Comparison of ENCODE assay signal across 6 cellular contexts in genomic region chr1:1374068-1374860, GRCh38. TPM values are rescaled to one million over a fixed set of nuclear protein-coding genes. Genes with fewer than 3 reads are reported as not detected.
DNase-seq lines count a peak whose midpoint lies in the region; ATAC-seq, FAIRE-seq and TF ChIP-seq lines count a peak whose summit lies in the region.

No MANE protein-coding gene starts in this region.

- no peak for TF ChIP-seq POLR2A in HepG2 (IDR thresholded peaks at IDR 0.05; ENCODE audit: insufficient read depth in 1 of 2, low read depth in 2 of 2, low read length in 2 of 2)

- peak overlapping the region; percentile 91 for H3K4me3 Mint-ChIP-seq in HFFc6

- H3K27ac ChIP-seq in WERI-Rb-1: peak overlapping the region; percentile 92
- H3K27ac ChIP-seq in HepG2 (ENCODE audit: extremely low read length, insufficient read depth, low read length): peak overlapping the region; percentile 79

- TF ChIP-seq CTCF in HFFc6 (IDR thresholded peaks at IDR 0.05): no peak
- TF ChIP-seq CTCF in WERI-Rb-1 (IDR thresholded peaks at IDR 0.05; ENCODE audit: low read depth, low read length): no peak
- no peak for TF ChIP-seq CTCF in HepG2 (CRISPR knock-in tag; IDR thresholded peaks at IDR 0.05)

- TF ChIP-seq RAD21 in HepG2 (CRISPR knock-in tag; IDR thresholded peaks at IDR 0.05): no peak

- H3K4me1 Mint-ChIP-seq in HFFc6 (ENCODE audit: low read depth): peaks cover 11% of the 10 kb centered on the region; the same call in 1 of the 2 replicates

- POLR2A ChIA-PET in HepG2 (lab: Yijun Ruan, JAX): interaction anchor here (0.6 to 3.1 kb wide), 6 partner anchors 12 to 199 kb away, joined by 3 to 35 read pairs (median 8); partner anchors contain the start of genes CCNL2 and MXRA8

- BruUV-seq in HepG2 (replicated peaks; lab: Mats Ljungman, UMichigan): TSS peak; percentile 77

- TF ChIP-seq EP300 in HepG2 (IDR thresholded peaks at IDR 0.05; ENCODE audit: low read depth in 2 of 2, low read length in 2 of 2): no peak
- TF ChIP-seq EP300 in HepG2 (CRISPR knock-in tag; IDR thresholded peaks at IDR 0.05; ENCODE audit: borderline replicate concordance): no peak

- no peaks in the 10 kb centered on the region for H4K20me1 ChIP-seq in HepG2 (ENCODE audit: insufficient read depth, low read length)

- no peak for DNase-seq in HFFc6
- no peak for DNase-seq in WERI-Rb-1
- no peak for DNase-seq in HepG2 (ENCODE audit: low spot score)
- DNase-seq in pons (ENCODE audit: low spot score): no peak
- no peak for DNase-seq in GM19238 (ENCODE audit: insufficient read length, low spot score)
- DNase-seq in activated CD4-positive, alpha-beta T cell treated with anti-CD3 and anti-CD28 coated beads, Interleukin-2, amount 50 U/mL, for 1 hour: no peak

- H3K27me3 Mint-ChIP-seq in HFFc6 (ENCODE audit: insufficient read depth): no peaks in the 10 kb centered on the region

- H3K36me3 Mint-ChIP-seq in HFFc6 (ENCODE audit: low read depth): no peaks in the 10 kb centered on the region

- no peaks in the 10 kb centered on the region for H3K9me3 Mint-ChIP-seq in HFFc6

- H3K79me2 ChIP-seq in HepG2 (ENCODE audit: insufficient read depth, low read length): peaks cover 19% of the 10 kb centered on the region

- in situ Hi-C loops in HepG2 (cut with HindIII; ENCODE audit: extremely low pct_ligation_motif_present, low pct_unique_long_range_greater_than_20kb): no loop called here

- H3K36me3 ChIP-seq in WERI-Rb-1 (peaks cover 39% of the 10 kb centered on the region), HepG2 (replicated peaks in 1 of 2; ENCODE audit: control insufficient read depth in 1 of 2, insufficient read depth in 2 of 2, low read length in 2 of 2) (peaks cover 0 to 3% of the 10 kb centered on the region in 2 experiments; a peak in 1 of 5 replicates)

- CTCF ChIA-PET in HepG2 (lab: Yijun Ruan, JAX; ENCODE audit: low intra/inter-chr PET ratio, low total read pairs): no interaction called here

- intact Hi-C loops in HepG2 (cut with micrococcal nuclease; ENCODE audit: unreplicated experiment): no loop called here

- H3K9ac ChIP-seq in HepG2 (ENCODE audit: insufficient read depth, low read depth, low read length): peak overlapping the region; percentile 98

- H3K9me3 ChIP-seq in WERI-Rb-1 (ENCODE audit: severe bottlenecking) (no peaks in the 10 kb centered on the region), HepG2 (ENCODE audit: low read length) (no peaks in the 10 kb centered on the region)

- H3K27me3 ChIP-seq in WERI-Rb-1 (ENCODE audit: insufficient read depth, low read depth, severe bottlenecking): no peaks in the 10 kb centered on the region
- no peaks in the 10 kb centered on the region; a peak in 1 of 5 replicates for H3K27me3 ChIP-seq in HepG2 (ENCODE audit: control insufficient read depth in 1 of 2, insufficient read depth in 2 of 2, low read length in 2 of 2)

- H3K4me1 ChIP-seq in HepG2 (ENCODE audit: insufficient read depth, low read length): peaks cover 37% of the 10 kb centered on the region

- no peak for ATAC-seq in HepG2

- no peak overlapping the region for H2AFZ ChIP-seq in HepG2 (ENCODE audit: low read length)

- WGBS in HepG2 (ENCODE audit: low lambda C conversion rate): 45% methylated on average over 22 of the region's 56 CpGs

- no peak for FAIRE-seq in HepG2 (lab: Jason Lieb, UNC)

- H3K4me3 ChIP-seq in WERI-Rb-1 (ENCODE audit: low read depth, low read length) (peak overlapping the region; percentile 93), HepG2 (replicated peaks in 1 of 3; ENCODE audit: insufficient read depth in 1 of 3, low read depth in 2 of 3, low read length in 3 of 3) (peak overlapping the region; percentile 75 to 99 (median 90))

- peak overlapping the region; percentile 91 for H3K4me2 ChIP-seq in HepG2 (ENCODE audit: low read depth, low read length)

- H3K27ac Mint-ChIP-seq in HFFc6: peak overlapping the region; percentile 51

RNA-seq across cellular contexts. Expression of gene AURKAIP1, which starts 0.7 kb away (rescaled TPM):
- 100 to 1,000 TPM; 178 to 206 (median 196) TPM for total RNA-seq in HFFc6 (2021; fragmentation: NEBNext Ultra II Directional; extraction: Animal tissue kit (Norgen Biotek cat#: 25700))
- total RNA-seq in HepG2 (2016; rRNA removed; fragmentation: Illumina TruSeq; extraction: Trizol): 161 and 175 TPM in 2 replicates
- total RNA-seq in HepG2 (2016; cell fraction: cytosol; rRNA removed; fragmentation: Illumina TruSeq; extraction: Trizol; ENCODE audit: low read depth): 241 and 331 TPM in 2 replicates
- total RNA-seq in HepG2 (2016; cell fraction: insoluble cytoplasmic fraction; rRNA removed; fragmentation: Illumina TruSeq; extraction: Trizol): 166 and 180 TPM in 2 replicates
- total RNA-seq in HepG2 (2016; cell fraction: membrane; rRNA removed; fragmentation: Illumina TruSeq; extraction: Trizol): 203 and 269 TPM in 2 replicates
- 65.3 and 65.7 TPM in 2 replicates for total RNA-seq in HepG2 (2016; cell fraction: nucleus; rRNA removed; fragmentation: Illumina TruSeq; extraction: Trizol)
- 64.6 and 69.5 TPM in 2 replicates for polyA plus RNA-seq in HepG2 (2011; rRNA removed)
- 51.1 and 98.6 TPM in 2 replicates for polyA plus RNA-seq in HepG2 (2011; cell fraction: cytosol; rRNA removed)
- 63.9 and 74.1 TPM in 2 replicates for polyA plus RNA-seq in HepG2 (2011; cell fraction: nucleus; rRNA removed)
- polyA plus RNA-seq in HepG2 (2012): 48.0 and 50.3 TPM in 2 replicates
- 247 and 325 TPM in 2 replicates for polyA plus RNA-seq in HepG2 (2016; cell fraction: cytosol; fragmentation: Illumina TruSeq; extraction: Trizol; ENCODE audit: low read depth)
- polyA plus RNA-seq in HepG2 (2016; cell fraction: insoluble cytoplasmic fraction; fragmentation: Illumina TruSeq; extraction: Trizol; ENCODE audit: low read depth): 159 and 164 TPM in 2 replicates
- 168 and 213 TPM in 2 replicates for polyA plus RNA-seq in HepG2 (2016; cell fraction: membrane; fragmentation: Illumina TruSeq; extraction: Trizol; ENCODE audit: low read depth)
- 120 TPM in 2 replicates for polyA plus RNA-seq in HepG2 (2016; cell fraction: nucleus; fragmentation: Illumina TruSeq; extraction: Trizol; ENCODE audit: insufficient read depth, low read depth)
- polyA minus RNA-seq in HepG2 (2011; rRNA and poly(A)+ RNA removed; ENCODE audit: low replicate concordance): 15.2 and 21.3 TPM in 2 replicates
- 17.7 and 18.0 TPM in 2 replicates for polyA minus RNA-seq in HepG2 (2011; cell fraction: cytosol; rRNA and poly(A)+ RNA removed)
- polyA minus RNA-seq in HepG2 (2011; cell fraction: nucleus; rRNA and poly(A)+ RNA removed): 11.1 and 11.9 TPM in 2 replicates

RNA-seq across cellular contexts. Expression of gene MXRA8, which starts 15.9 kb away (rescaled TPM):
- total RNA-seq in HFFc6 (2021; fragmentation: NEBNext Ultra II Directional; extraction: Animal tissue kit (Norgen Biotek cat#: 25700)): 100 to 1,000 TPM; 438 to 570 (median 524) TPM
- total RNA-seq in HepG2 (2016; rRNA removed; fragmentation: Illumina TruSeq; extraction: Trizol): 5.4 and 19.8 TPM in 2 replicates
- 4.4 and 6.1 TPM in 2 replicates for total RNA-seq in HepG2 (2016; cell fraction: cytosol; rRNA removed; fragmentation: Illumina TruSeq; extraction: Trizol; ENCODE audit: low read depth)
- total RNA-seq in HepG2 (2016; cell fraction: insoluble cytoplasmic fraction; rRNA removed; fragmentation: Illumina TruSeq; extraction: Trizol): 5.2 and 18.5 TPM in 2 replicates
- 9.0 and 10.5 TPM in 2 replicates for total RNA-seq in HepG2 (2016; cell fraction: membrane; rRNA removed; fragmentation: Illumina TruSeq; extraction: Trizol)
- total RNA-seq in HepG2 (2016; cell fraction: nucleus; rRNA removed; fragmentation: Illumina TruSeq; extraction: Trizol): 15.6 and 22.5 TPM in 2 replicates
- polyA plus RNA-seq in HepG2 (2011; rRNA removed): 44.8 and 71.0 TPM in 2 replicates
- 35.7 and 49.1 TPM in 2 replicates for polyA plus RNA-seq in HepG2 (2011; cell fraction: cytosol; rRNA removed)
- polyA plus RNA-seq in HepG2 (2011; cell fraction: nucleus; rRNA removed): 279 and 296 TPM in 2 replicates
- polyA plus RNA-seq in HepG2 (2012): 22.6 and 42.3 TPM in 2 replicates
- polyA plus RNA-seq in HepG2 (2016; cell fraction: cytosol; fragmentation: Illumina TruSeq; extraction: Trizol; ENCODE audit: low read depth): 4.9 and 5.3 TPM in 2 replicates
- polyA plus RNA-seq in HepG2 (2016; cell fraction: insoluble cytoplasmic fraction; fragmentation: Illumina TruSeq; extraction: Trizol; ENCODE audit: low read depth): 6.0 and 9.7 TPM in 2 replicates
- polyA plus RNA-seq in HepG2 (2016; cell fraction: membrane; fragmentation: Illumina TruSeq; extraction: Trizol; ENCODE audit: low read depth): 10.7 and 11.1 TPM in 2 replicates
- 56.0 and 64.0 TPM in 2 replicates for polyA plus RNA-seq in HepG2 (2016; cell fraction: nucleus; fragmentation: Illumina TruSeq; extraction: Trizol; ENCODE audit: insufficient read depth, low read depth)
- 0.26 and 46.5 TPM in 2 replicates for polyA minus RNA-seq in HepG2 (2011; rRNA and poly(A)+ RNA removed; ENCODE audit: low replicate concordance)
- 16.7 and 21.9 TPM in 2 replicates for polyA minus RNA-seq in HepG2 (2011; cell fraction: cytosol; rRNA and poly(A)+ RNA removed)
- 11.8 and 16.9 TPM in 2 replicates for polyA minus RNA-seq in HepG2 (2011; cell fraction: nucleus; rRNA and poly(A)+ RNA removed)

RNA-seq across cellular contexts. Expression of gene CCNL2, which starts 24.9 kb away (rescaled TPM):
- total RNA-seq in HFFc6 (2021; fragmentation: NEBNext Ultra II Directional; extraction: Animal tissue kit (Norgen Biotek cat#: 25700)): 100 to 1,000 TPM in 5 of 6 experiments, 10 to 100 TPM in 1; 96.2 to 115 (median 104) TPM
- total RNA-seq in HepG2 (2016; rRNA removed; fragmentation: Illumina TruSeq; extraction: Trizol): 19.6 and 105 TPM in 2 replicates
- total RNA-seq in HepG2 (2016; cell fraction: cytosol; rRNA removed; fragmentation: Illumina TruSeq; extraction: Trizol; ENCODE audit: low read depth): 23.1 and 23.2 TPM in 2 replicates
- total RNA-seq in HepG2 (2016; cell fraction: insoluble cytoplasmic fraction; rRNA removed; fragmentation: Illumina TruSeq; extraction: Trizol): 18.4 and 112 TPM in 2 replicates
- 21.7 and 25.3 TPM in 2 replicates for total RNA-seq in HepG2 (2016; cell fraction: membrane; rRNA removed; fragmentation: Illumina TruSeq; extraction: Trizol)
- total RNA-seq in HepG2 (2016; cell fraction: nucleus; rRNA removed; fragmentation: Illumina TruSeq; extraction: Trizol): 252 and 278 TPM in 2 replicates
- polyA plus RNA-seq in HepG2 (2011; rRNA removed): 340 and 452 TPM in 2 replicates
- 47.9 and 55.8 TPM in 2 replicates for polyA plus RNA-seq in HepG2 (2011; cell fraction: cytosol; rRNA removed)
- 3,874 and 4,178 TPM in 2 replicates for polyA plus RNA-seq in HepG2 (2011; cell fraction: nucleus; rRNA removed)
- 208 and 270 TPM in 2 replicates for polyA plus RNA-seq in HepG2 (2012)
- polyA plus RNA-seq in HepG2 (2016; cell fraction: cytosol; fragmentation: Illumina TruSeq; extraction: Trizol; ENCODE audit: low read depth): 4.2 TPM in 2 replicates
- 20.7 and 27.8 TPM in 2 replicates for polyA plus RNA-seq in HepG2 (2016; cell fraction: insoluble cytoplasmic fraction; fragmentation: Illumina TruSeq; extraction: Trizol; ENCODE audit: low read depth)
- 9.4 TPM in 2 replicates for polyA plus RNA-seq in HepG2 (2016; cell fraction: membrane; fragmentation: Illumina TruSeq; extraction: Trizol; ENCODE audit: low read depth)
- polyA plus RNA-seq in HepG2 (2016; cell fraction: nucleus; fragmentation: Illumina TruSeq; extraction: Trizol; ENCODE audit: insufficient read depth, low read depth): 821 and 868 TPM in 2 replicates
- 74.3 and 99.2 TPM in 2 replicates for polyA minus RNA-seq in HepG2 (2011; rRNA and poly(A)+ RNA removed; ENCODE audit: low replicate concordance)
- 17.2 and 18.4 TPM in 2 replicates for polyA minus RNA-seq in HepG2 (2011; cell fraction: cytosol; rRNA and poly(A)+ RNA removed)
- polyA minus RNA-seq in HepG2 (2011; cell fraction: nucleus; rRNA and poly(A)+ RNA removed): 560 and 630 TPM in 2 replicates

RNA-seq across cellular contexts. Expression of gene DVL1, which starts 25.0 kb away (rescaled TPM):
- total RNA-seq in HFFc6 (2021; fragmentation: NEBNext Ultra II Directional; extraction: Animal tissue kit (Norgen Biotek cat#: 25700)): 10 to 100 TPM; 73.8 to 96.6 (median 74.5) TPM
- total RNA-seq in HepG2 (2016; rRNA removed; fragmentation: Illumina TruSeq; extraction: Trizol): 42.8 and 60.4 TPM in 2 replicates
- 36.3 and 41.3 TPM in 2 replicates for total RNA-seq in HepG2 (2016; cell fraction: cytosol; rRNA removed; fragmentation: Illumina TruSeq; extraction: Trizol; ENCODE audit: low read depth)
- 36.7 and 61.0 TPM in 2 replicates for total RNA-seq in HepG2 (2016; cell fraction: insoluble cytoplasmic fraction; rRNA removed; fragmentation: Illumina TruSeq; extraction: Trizol)
- 84.2 and 90.2 TPM in 2 replicates for total RNA-seq in HepG2 (2016; cell fraction: membrane; rRNA removed; fragmentation: Illumina TruSeq; extraction: Trizol)
- 38.1 and 46.4 TPM in 2 replicates for total RNA-seq in HepG2 (2016; cell fraction: nucleus; rRNA removed; fragmentation: Illumina TruSeq; extraction: Trizol)
- polyA plus RNA-seq in HepG2 (2011; rRNA removed): 30.8 and 49.5 TPM in 2 replicates
- polyA plus RNA-seq in HepG2 (2011; cell fraction: cytosol; rRNA removed): 25.9 and 50.1 TPM in 2 replicates
- 153 and 204 TPM in 2 replicates for polyA plus RNA-seq in HepG2 (2011; cell fraction: nucleus; rRNA removed)
- polyA plus RNA-seq in HepG2 (2012): 29.7 and 38.8 TPM in 2 replicates
- polyA plus RNA-seq in HepG2 (2016; cell fraction: cytosol; fragmentation: Illumina TruSeq; extraction: Trizol; ENCODE audit: low read depth): 26.3 and 31.1 TPM in 2 replicates
- polyA plus RNA-seq in HepG2 (2016; cell fraction: insoluble cytoplasmic fraction; fragmentation: Illumina TruSeq; extraction: Trizol; ENCODE audit: low read depth): 34.3 and 36.1 TPM in 2 replicates
- polyA plus RNA-seq in HepG2 (2016; cell fraction: membrane; fragmentation: Illumina TruSeq; extraction: Trizol; ENCODE audit: low read depth): 54.8 and 63.5 TPM in 2 replicates
- polyA plus RNA-seq in HepG2 (2016; cell fraction: nucleus; fragmentation: Illumina TruSeq; extraction: Trizol; ENCODE audit: insufficient read depth, low read depth): 84.5 and 84.8 TPM in 2 replicates
- polyA minus RNA-seq in HepG2 (2011; rRNA and poly(A)+ RNA removed; ENCODE audit: low replicate concordance): 41.6 and 83.7 TPM in 2 replicates
- polyA minus RNA-seq in HepG2 (2011; cell fraction: cytosol; rRNA and poly(A)+ RNA removed): 26.2 and 33.4 TPM in 2 replicates
- polyA minus RNA-seq in HepG2 (2011; cell fraction: nucleus; rRNA and poly(A)+ RNA removed): 27.6 and 29.8 TPM in 2 replicates

RNA-seq across cellular contexts. Expression of gene MRPL20, which starts 32.8 kb away (rescaled TPM):
- 100 to 1,000 TPM; 131 to 154 (median 141) TPM for total RNA-seq in HFFc6 (2021; fragmentation: NEBNext Ultra II Directional; extraction: Animal tissue kit (Norgen Biotek cat#: 25700))
- 127 and 175 TPM in 2 replicates for total RNA-seq in HepG2 (2016; rRNA removed; fragmentation: Illumina TruSeq; extraction: Trizol)
- 95.7 and 120 TPM in 2 replicates for total RNA-seq in HepG2 (2016; cell fraction: cytosol; rRNA removed; fragmentation: Illumina TruSeq; extraction: Trizol; ENCODE audit: low read depth)
- 134 and 183 TPM in 2 replicates for total RNA-seq in HepG2 (2016; cell fraction: insoluble cytoplasmic fraction; rRNA removed; fragmentation: Illumina TruSeq; extraction: Trizol)
- total RNA-seq in HepG2 (2016; cell fraction: membrane; rRNA removed; fragmentation: Illumina TruSeq; extraction: Trizol): 123 and 133 TPM in 2 replicates
- 46.7 and 58.9 TPM in 2 replicates for total RNA-seq in HepG2 (2016; cell fraction: nucleus; rRNA removed; fragmentation: Illumina TruSeq; extraction: Trizol)
- polyA plus RNA-seq in HepG2 (2011; rRNA removed): 59.0 and 59.2 TPM in 2 replicates
- 66.2 and 67.4 TPM in 2 replicates for polyA plus RNA-seq in HepG2 (2011; cell fraction: cytosol; rRNA removed)
- polyA plus RNA-seq in HepG2 (2011; cell fraction: nucleus; rRNA removed): 66.3 and 68.1 TPM in 2 replicates
- polyA plus RNA-seq in HepG2 (2012): 76.2 and 77.0 TPM in 2 replicates
- 118 and 143 TPM in 2 replicates for polyA plus RNA-seq in HepG2 (2016; cell fraction: cytosol; fragmentation: Illumina TruSeq; extraction: Trizol; ENCODE audit: low read depth)
- polyA plus RNA-seq in HepG2 (2016; cell fraction: insoluble cytoplasmic fraction; fragmentation: Illumina TruSeq; extraction: Trizol; ENCODE audit: low read depth): 188 and 207 TPM in 2 replicates
- 122 and 127 TPM in 2 replicates for polyA plus RNA-seq in HepG2 (2016; cell fraction: membrane; fragmentation: Illumina TruSeq; extraction: Trizol; ENCODE audit: low read depth)
- polyA plus RNA-seq in HepG2 (2016; cell fraction: nucleus; fragmentation: Illumina TruSeq; extraction: Trizol; ENCODE audit: insufficient read depth, low read depth): 127 and 138 TPM in 2 replicates
- polyA minus RNA-seq in HepG2 (2011; rRNA and poly(A)+ RNA removed; ENCODE audit: low replicate concordance): 58.2 and 96.6 TPM in 2 replicates
- 26.2 and 30.6 TPM in 2 replicates for polyA minus RNA-seq in HepG2 (2011; cell fraction: cytosol; rRNA and poly(A)+ RNA removed)
- polyA minus RNA-seq in HepG2 (2011; cell fraction: nucleus; rRNA and poly(A)+ RNA removed): 29.2 and 39.5 TPM in 2 replicates

Comparison
In these comparisons a context has a peak if more than half of its experiments do, and no peak if none do; other contexts are left out.
1. RNA of gene MXRA8, which starts 15.9 kb away (total RNA-seq): 438 to 570 TPM in HFFc6; 4.4 to 22.5 TPM in HepG2; every median in the first group is over 10 times any median in the second.